In the genomic region with DNA sequence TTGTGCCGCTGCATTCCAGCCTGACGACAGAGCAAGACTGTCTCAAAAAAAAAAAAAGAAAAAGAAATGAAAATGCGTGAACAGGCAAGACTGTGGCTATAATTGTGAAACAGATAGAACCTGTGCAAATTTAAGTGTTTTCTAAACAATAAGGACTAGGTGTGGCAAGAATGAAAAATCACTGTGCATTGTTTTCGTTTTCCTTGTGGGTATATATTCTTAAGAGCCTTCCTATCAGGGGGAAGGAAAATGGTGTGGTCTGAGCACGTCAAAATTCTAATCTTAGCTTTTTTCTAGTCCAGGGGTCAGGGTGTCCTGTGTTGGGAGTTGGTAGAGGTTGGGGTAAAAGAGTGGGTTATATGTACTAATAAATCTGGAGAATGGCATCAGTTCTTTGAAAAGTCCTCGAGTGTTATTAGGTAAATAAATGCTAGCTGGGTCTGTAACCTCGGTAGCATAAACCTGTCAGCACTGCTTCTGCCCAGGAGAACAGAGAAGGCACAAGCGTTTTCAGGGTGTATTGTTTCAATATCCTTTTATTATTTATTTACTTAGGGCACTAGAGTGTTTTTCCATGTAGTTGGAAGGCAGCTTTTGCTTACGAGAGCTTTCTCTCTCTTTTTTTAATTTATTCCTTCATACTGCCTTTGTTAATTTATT, we compare ENCODE assay signal across 21 cellular contexts.
DNase-seq lines count a peak whose midpoint lies in the region; ATAC-seq lines count a peak whose summit lies in the region.
"Had no signal": no experiment of that assay in that cellular context is flagged by ENCODE, and none has a peak within 500 bp of the region (broad histone marks: within the 10 kb centered on the region; RNA-seq: fewer than 3 reads in every experiment).

No MANE protein-coding gene starts in this region.

- peak; percentile 64 for DNase-seq in DMS153 treated with DMSO at 0.1 percent for 48 hours (lab: John Stamatoyannopoulos, UW; ENCODE audit: unreplicated experiment)
- peak; percentile 73 for DNase-seq in DMS79 (lab: John Stamatoyannopoulos, UW)
- DNase-seq in NCI-H345 treated with DMSO at 0.1 percent for 48 hours (lab: John Stamatoyannopoulos, UW; ENCODE audit: unreplicated experiment): peak; percentile 54
- peak; percentile 3 for DNase-seq in iPS-NIHi7 (ENCODE audit: extremely low spot score)
- no peak for DNase-seq in RKO (ENCODE audit: low spot score)
- no peak for DNase-seq in T-helper 2 cell
- DNase-seq: activated CD4-positive, alpha-beta T cell treated with anti-CD3 and anti-CD28 coated beads for 4 hours; activated CD8-positive, alpha-beta T cell treated with anti-CD3 and anti-CD28 coated beads, Interleukin-2, amount 10 ng/mL, durations not matched to agents 7 days and 5 days; activated naive CD4-positive, alpha-beta T cell treated with anti-CD3 and anti-CD28 coated beads, Interleukin-2, amount 50 U/mL, for 16 hours; body of pancreas; heart right ventricle; mammary epithelial cell; NCI-H1930; NCI-H526 treated with DMSO at 0.1 percent for 48 hours; Peyer's patch; SJCRH30; SW 1271; T1000; WERI-Rb-1 had no signal

- ATAC-seq in GM21381 (IDR thresholded peaks at IDR 0.05; ENCODE audit: unreplicated experiment): no peak
- ATAC-seq: activated CD8-positive, alpha-beta T cell treated with anti-CD3 and anti-CD28 coated beads, Interleukin-2, amount 10 ng/mL, durations not matched to agents 7 days and 5 days; body of pancreas; stimulated activated effector memory CD8-positive, alpha-beta T cell treated with anti-CD3 and anti-CD28 coated beads, Interleukin-12 subunit alpha, Interleukin-12 subunit beta, amount 100 ng/mL, for 72 hours had no signal

Comparison
In these comparisons a context has a peak if more than half of its experiments do, and no peak if none do; other contexts are left out.
1. DNase-seq: peak in DMS153 treated with DMSO at 0.1 percent for 48 hours (single experiment), DMS79 (single experiment), NCI-H345 treated with DMSO at 0.1 percent for 48 hours (single experiment) and iPS-NIHi7 (single experiment); none in RKO (single experiment) and T-helper 2 cell (0 of 5).